In the genomic region with DNA sequence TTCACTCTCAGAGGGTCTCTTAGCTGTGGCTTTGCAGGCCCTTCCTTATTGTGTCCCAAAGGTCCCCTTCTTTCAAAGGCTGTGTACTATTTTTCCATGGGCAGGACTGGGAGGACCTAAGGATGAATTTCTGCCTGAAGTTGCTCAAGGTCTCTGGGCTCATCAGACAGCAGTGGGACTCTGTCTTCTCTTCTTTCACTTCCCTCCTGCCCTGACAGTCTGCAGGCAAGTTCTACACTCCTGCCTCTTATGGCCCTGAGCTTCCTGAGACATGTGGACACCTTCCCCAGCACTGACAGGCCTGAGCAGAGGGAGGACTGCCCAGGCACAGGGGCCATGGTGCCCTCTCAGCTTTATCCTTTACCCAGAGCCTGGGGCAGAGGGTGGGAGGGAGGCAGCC, we compare ENCODE assay signal across 25 cellular contexts. TPM values are rescaled to one million over a fixed set of nuclear protein-coding genes. Genes with fewer than 3 reads are reported as not detected.
"Had no signal": no experiment of that assay in that cellular context is flagged by ENCODE, and none has a peak within 500 bp of the region (broad histone marks: within the 10 kb centered on the region; RNA-seq: fewer than 3 reads in every experiment).

No MANE protein-coding gene starts in this region.

- H3K4me2 ChIP-seq: hepatocyte had no signal

- DNase-seq: colonic mucosa; effector CD4-positive, alpha-beta T cell; erythroblast; foreskin keratinocyte; kidney; left colon; left ventricle myocardium superior; mesendoderm; naive B cell; psoas muscle; retina; spleen; stimulated activated CD4-positive, alpha-beta T cell treated with anti-CD3 and anti-CD28 coated beads, Interleukin-15, amount 100 ng/mL, for 24 hours; stimulated activated CD4-positive, alpha-beta T cell treated with anti-CD3 and anti-CD28 coated beads, Interleukin-1b, Interleukin-23, amount 100 ng/mL, for 48 hours; stimulated activated CD4-positive, alpha-beta T cell treated with anti-CD3 and anti-CD28 coated beads, Interleukin-4, amount 100 ng/mL, for 4 hours; stimulated activated naive CD4-positive, alpha-beta T cell treated with Interleukin-2 at 50 U/mL for 16 hours; upper lobe of right lung had no signal

- H3K9ac ChIP-seq: parathyroid adenoma had no signal

- H3K4me1 ChIP-seq: colonic mucosa, foreskin keratinocyte, parathyroid adenoma, psoas muscle, spleen, upper lobe of right lung had no signal

- H3K9me3 Mint-ChIP-seq: endodermal cell, naive B cell, nephron had no signal

- H3K27me3 ChIP-seq: colonic mucosa, hepatocyte, right lobe of liver, tibial artery, upper lobe of right lung, vagina had no signal

- H3K36me3 ChIP-seq: colonic mucosa, right lobe of liver, spleen, tibial artery, upper lobe of right lung, vagina had no signal

- H3K4me1 Mint-ChIP-seq: naive B cell had no signal

- H3K4me3 Mint-ChIP-seq: endodermal cell, naive B cell, nephron had no signal

- H3K27ac Mint-ChIP-seq: endodermal cell, nephron had no signal

- H3K9me3 ChIP-seq: colonic mucosa, psoas muscle, right lobe of liver, spleen, tibial artery, upper lobe of right lung, vagina had no signal

- H3K4me3 ChIP-seq: colonic mucosa, hepatocyte, psoas muscle, right lobe of liver, spleen, tibial artery, upper lobe of right lung, vagina had no signal

- H3K27ac ChIP-seq: colonic mucosa, foreskin keratinocyte, hepatocyte, parathyroid adenoma, psoas muscle, right lobe of liver, spleen, tibial artery, upper lobe of right lung, vagina had no signal

- H3K36me3 Mint-ChIP-seq: naive B cell had no signal

- FAIRE-seq: endothelial cell of umbilical vein, kidney had no signal

- H2AFZ ChIP-seq: hepatocyte, parathyroid adenoma had no signal

RNA-seq across cellular contexts. Expression of gene DNAI1, which starts 49.4 kb away (rescaled TPM):
- polyA plus RNA-seq: endothelial cell of umbilical vein, foreskin keratinocyte, hepatocyte, spleen had no signal
